In the genomic region with DNA sequence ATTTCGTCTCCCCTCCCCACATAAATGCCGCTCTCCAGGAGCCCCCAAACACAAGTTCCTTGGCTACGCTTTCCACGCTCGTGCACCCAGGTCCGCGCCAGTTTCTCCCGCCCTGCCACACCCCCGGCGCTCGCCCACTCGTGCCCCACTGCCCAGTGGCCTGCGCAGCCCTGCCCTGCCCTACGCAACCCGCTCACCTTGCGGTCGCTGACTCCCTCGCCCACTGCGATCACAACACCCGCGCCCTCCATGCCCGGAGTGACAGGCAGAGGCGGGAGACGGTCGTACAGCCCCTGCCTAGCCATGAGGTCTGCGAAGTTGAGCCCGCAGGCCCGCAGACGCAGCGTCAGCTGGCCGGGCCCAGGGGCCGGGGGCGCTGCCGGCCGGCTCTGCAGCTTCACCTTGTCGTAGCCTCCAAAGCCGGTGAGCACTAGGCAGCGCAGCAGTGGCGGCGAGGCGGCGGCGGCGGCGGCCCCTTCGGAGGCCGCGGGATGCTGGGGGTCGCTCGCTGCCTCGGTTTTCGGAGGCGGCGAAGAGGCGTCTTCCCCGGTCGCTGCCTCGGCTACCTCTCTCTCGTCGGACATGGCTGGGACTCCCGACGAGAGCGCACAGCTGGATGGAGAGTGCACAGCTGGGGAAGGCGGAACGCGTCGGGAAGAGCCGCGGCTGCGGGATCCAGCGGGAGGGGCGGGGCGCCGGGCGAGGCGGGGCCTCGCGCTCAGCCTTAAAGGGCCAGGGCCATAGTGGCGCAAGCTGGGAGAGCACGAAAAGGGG, we compare ENCODE assay signal across 8 cellular contexts. TPM values are rescaled to one million over a fixed set of nuclear protein-coding genes. Genes with fewer than 3 reads are reported as not detected.
DNase-seq lines count a peak whose midpoint lies in the region; ATAC-seq and TF ChIP-seq lines count a peak whose summit lies in the region.

A gene (minus strand): TSS at position 647 of the 774 bp plus-strand sequence. CDS start 63 bp downstream, at position 584.

- no peak for TF ChIP-seq CTCF in MM.1S (IDR thresholded peaks at IDR 0.05; ENCODE audit: low read length)
- no peak for TF ChIP-seq CTCF in neutrophil (IDR thresholded peaks at IDR 0.05)
- TF ChIP-seq CTCF in tibial artery (IDR thresholded peaks at IDR 0.05), result no peak

- intact Hi-C loops in tibial artery (cut with DNase I; ENCODE audit: low total_unique reads), result no loop called here

- H3K4me1 ChIP-seq in MM.1S (ENCODE audit: low read length), result no peaks in the 10 kb centered on the region
- peaks cover 60 to 61% of the 10 kb centered on the region in 2 experiments for H3K4me1 ChIP-seq in neutrophil (ENCODE audit: control insufficient read depth in 1 of 2, insufficient read depth in 1 of 2, low read depth in 1 of 2, low read length in 1 of 2)
- peaks cover 0 to 40% (median 27%) of the 10 kb centered on the region in 4 donors for H3K4me1 ChIP-seq in tibial artery

- no peaks in the 10 kb centered on the region for H3K36me3 Mint-ChIP-seq in activated naive CD8-positive, alpha-beta T cell treated with anti-CD3 and anti-CD28 coated beads for 36 hours

- ATAC-seq in GM19395 (IDR thresholded peaks at IDR 0.05; ENCODE audit: unreplicated experiment), result no peak

- no peaks in the 10 kb centered on the region for H4K20me1 ChIP-seq in MM.1S (ENCODE audit: insufficient read depth, low read length)

- H3K9me3 ChIP-seq in MM.1S (replicated peaks; ENCODE audit: insufficient read depth, low read length) (no peaks in the 10 kb centered on the region), neutrophil (no peaks in the 10 kb centered on the region), tibial artery (no peaks in the 10 kb centered on the region)

- no peak within 1 kb of the TSS for H3K27ac Mint-ChIP-seq in activated naive CD8-positive, alpha-beta T cell treated with anti-CD3 and anti-CD28 coated beads for 36 hours

- H3K27me3 Mint-ChIP-seq in activated naive CD8-positive, alpha-beta T cell treated with anti-CD3 and anti-CD28 coated beads for 36 hours, result peaks cover 8% of the 10 kb centered on the region

- no peak within 1 kb of the TSS for H3K27ac ChIP-seq in MM.1S (ENCODE audit: low read length)
- H3K27ac ChIP-seq in neutrophil, result peak within 1 kb of the TSS; percentile 69
- H3K27ac ChIP-seq in tibial artery, result peak within 1 kb of the TSS; percentile 93 to 96

- H3K9ac ChIP-seq in MM.1S (ENCODE audit: low read length), result peak within 1 kb of the TSS; percentile 41; the same call in 1 of the 2 replicates

- H3K4me1 Mint-ChIP-seq in activated naive CD8-positive, alpha-beta T cell treated with anti-CD3 and anti-CD28 coated beads for 36 hours, result peaks cover 34% of the 10 kb centered on the region

- H3K27me3 ChIP-seq in MM.1S (replicated peaks; ENCODE audit: insufficient read depth, low read length) (no peaks in the 10 kb centered on the region), neutrophil (peaks cover 28% of the 10 kb centered on the region), tibial artery (no peaks in the 10 kb centered on the region)

- H3K9me3 Mint-ChIP-seq in activated naive CD8-positive, alpha-beta T cell treated with anti-CD3 and anti-CD28 coated beads for 36 hours, result no peaks in the 10 kb centered on the region

- H3K9me2 ChIP-seq in MM.1S (replicated peaks; ENCODE audit: insufficient read depth, low read length), result no peaks in the 10 kb centered on the region

- H3K79me2 ChIP-seq in MM.1S (ENCODE audit: low read length), result no peaks in the 10 kb centered on the region

- H3K36me3 ChIP-seq in MM.1S (replicated peaks; ENCODE audit: insufficient read depth, low read length) (no peaks in the 10 kb centered on the region), neutrophil (no peaks in the 10 kb centered on the region), tibial artery (peaks cover 0 to 17% (median 13%) of the 10 kb centered on the region in 3 donors)

- peak within 1 kb of the TSS; percentile 96 for H2AFZ ChIP-seq in MM.1S (ENCODE audit: low read length)

- peak within 1 kb of the TSS; percentile 94 for H3K4me2 ChIP-seq in MM.1S (ENCODE audit: low read depth, low read length)

- DNase-seq in MM.1S, result peak; percentile 66
- peak; percentile 39 for DNase-seq in SKM-1 (lab: John Stamatoyannopoulos, UW; ENCODE audit: unreplicated experiment)
- DNase-seq in activated naive CD8-positive, alpha-beta T cell treated with anti-CD3 and anti-CD28 coated beads for 36 hours, result peak; percentile 68
- no peak for DNase-seq in glomerular endothelial cell (ENCODE audit: extremely low read depth, low read depth, low spot score)
- peak; percentile 74 to 89 for DNase-seq in tibial artery

- peak within 1 kb of the TSS; percentile 63 for H3K4me3 ChIP-seq in GM08714 (ENCODE audit: low read length)
- peak within 1 kb of the TSS; percentile 80 for H3K4me3 ChIP-seq in MM.1S (ENCODE audit: low read length)
- peak within 1 kb of the TSS; percentile 92 for H3K4me3 ChIP-seq in neutrophil (ENCODE audit: low read depth in 1 of 2, low read length in 1 of 2)
- peak within 1 kb of the TSS; percentile 96 to 99 for H3K4me3 ChIP-seq in tibial artery

- H3F3A ChIP-seq in MM.1S (ENCODE audit: insufficient read depth, low read length), result peaks cover 5% of the 10 kb centered on the region; the same call in 1 of the 2 replicates

- peak within 1 kb of the TSS; percentile 85 for H3K4me3 Mint-ChIP-seq in activated naive CD8-positive, alpha-beta T cell treated with anti-CD3 and anti-CD28 coated beads for 36 hours

RNA-seq across cellular contexts. Expression of the gene that starts here (rescaled TPM):
- total RNA-seq in activated naive CD8-positive, alpha-beta T cell treated with anti-CD3 and anti-CD28 coated beads for 36 hours, result 10 to 100 TPM; 20.8 to 23.0 TPM
- 602 and 750 TPM in 2 replicates for total RNA-seq in glomerular endothelial cell

Comparison
In these comparisons a context has a peak if more than half of its experiments do, and no peak if none do; other contexts are left out.
1. RNA of the gene that starts here (total RNA-seq): 602 to 750 TPM in glomerular endothelial cell; 20.8 to 23.0 TPM in activated naive CD8-positive, alpha-beta T cell treated with anti-CD3 and anti-CD28 coated beads for 36 hours; every median in the first group is over 10 times any median in the second.
2. Peak in every context shown above with its lines, with median percentiles within 50 percentile points of each other: H3K4me3 ChIP-seq.